Comparison of ENCODE assay signal across 15 cellular contexts in genomic region chr3:126528800-126529541, GRCh38. TPM values are rescaled to one million over a fixed set of nuclear protein-coding genes. Genes with fewer than 3 reads are reported as not detected.
A peak's percentile ranks its signal among the peaks of the same experiment; 100 is the strongest.
DNase-seq lines count a peak whose midpoint lies in the region; ATAC-seq, FAIRE-seq and TF ChIP-seq lines count a peak whose summit lies in the region.
"Had no signal": no experiment of that assay in that cellular context is flagged by ENCODE, and none has a peak within 500 bp of the region (broad histone marks: within the 10 kb centered on the region; RNA-seq: fewer than 3 reads in every experiment).

No MANE protein-coding gene starts in this region.

- POLR2A ChIA-PET in activated CD8-positive, alpha-beta T cell treated with anti-CD3 and anti-CD28 coated beads, Interleukin-2, amount 10 ng/mL, durations not matched to agents 7 days and 5 days (lab: Charles Lee): no interaction called here
- POLR2A ChIA-PET in activated CD8-positive, alpha-beta T cell treated with anti-CD3 and anti-CD28 coated beads for 36 hours (lab: Charles Lee): no interaction called here

- WGBS in body of pancreas, 2 donors: 16 to 30% methylated on average over 11 to 14 of the region's 14 CpGs
- WGBS in aorta, 2 donors: 86 to 88% methylated on average over 14 of the region's 14 CpGs

- CTCF ChIA-PET in activated CD8-positive, alpha-beta T cell treated with anti-CD3 and anti-CD28 coated beads, Interleukin-2, amount 10 ng/mL, durations not matched to agents 7 days and 5 days (lab: Charles Lee): no interaction called here
- CTCF ChIA-PET in activated CD8-positive, alpha-beta T cell treated with anti-CD3 and anti-CD28 coated beads for 36 hours (lab: Charles Lee): no interaction called here

- H3K4me1 ChIP-seq in body of pancreas: peaks cover 25% of the 10 kb centered on the region
- H3K4me1 ChIP-seq in aorta (ENCODE audit: control insufficient read depth in 1 of 2, insufficient read depth in 2 of 2, low read length in 2 of 2): no peaks in the 10 kb centered on the region

- peaks cover 21% of the 10 kb centered on the region for H3K27me3 Mint-ChIP-seq in activated CD8-positive, alpha-beta T cell treated with anti-CD3 and anti-CD28 coated beads, Interleukin-2, amount 10 ng/mL, durations not matched to agents 7 days and 5 days (ENCODE audit: low read depth)
- H3K27me3 Mint-ChIP-seq in activated CD8-positive, alpha-beta T cell treated with anti-CD3 and anti-CD28 coated beads for 36 hours: peaks cover 4% of the 10 kb centered on the region

- H3K9me3 ChIP-seq in body of pancreas: no peaks in the 10 kb centered on the region
- no peaks in the 10 kb centered on the region for H3K9me3 ChIP-seq in aorta (ENCODE audit: control insufficient read depth, low read length)
- H3K9me3 ChIP-seq: transverse colon had no signal

- peaks cover 3% of the 10 kb centered on the region for H3K4me1 Mint-ChIP-seq in activated CD8-positive, alpha-beta T cell treated with anti-CD3 and anti-CD28 coated beads, Interleukin-2, amount 10 ng/mL, durations not matched to agents 7 days and 5 days (ENCODE audit: low read depth)
- no peaks in the 10 kb centered on the region for H3K4me1 Mint-ChIP-seq in activated CD8-positive, alpha-beta T cell treated with anti-CD3 and anti-CD28 coated beads for 36 hours (ENCODE audit: low read depth)

- intact Hi-C loops in activated CD8-positive, alpha-beta T cell treated with anti-CD3 and anti-CD28 coated beads for 36 hours (cut with micrococcal nuclease): no loop called here
- intact Hi-C loops in body of pancreas (cut with DNase I): loop anchor here (10.0 kb wide), 1 partner anchor 926 kb away; no protein-coding TSS in a partner anchor
- intact Hi-C loops in aorta (cut with DNase I): loop anchor here in 1 of 2 donors (10.0 kb wide), 1 partner anchor 1016 kb away; no protein-coding TSS in a partner anchor

- DNase-seq in activated CD8-positive, alpha-beta T cell treated with anti-CD3 and anti-CD28 coated beads, Interleukin-2, amount 10 ng/mL, durations not matched to agents 7 days and 5 days: no peak
- DNase-seq in activated CD8-positive, alpha-beta T cell treated with anti-CD3 and anti-CD28 coated beads for 36 hours: no peak
- DNase-seq in body of pancreas (peak; percentile 54 to 75 (median 61)), kidney epithelial cell (ENCODE audit: low read depth) (peak; percentile 48), aorta (peak; percentile 26 to 57), ecto neural progenitor cell (ENCODE audit: low spot score) (no peak), GM12891 (ENCODE audit: insufficient read length, low spot score) (no peak)
- DNase-seq: retina, transverse colon had no signal

- H3K9me3 Mint-ChIP-seq in activated CD8-positive, alpha-beta T cell treated with anti-CD3 and anti-CD28 coated beads, Interleukin-2, amount 10 ng/mL, durations not matched to agents 7 days and 5 days (ENCODE audit: insufficient read depth): no peaks in the 10 kb centered on the region
- H3K9me3 Mint-ChIP-seq in activated CD8-positive, alpha-beta T cell treated with anti-CD3 and anti-CD28 coated beads for 36 hours: no peaks in the 10 kb centered on the region
- H3K9me3 Mint-ChIP-seq: T-helper 1 cell treated with Interleukin-12 subunit alpha and Interleukin-12 subunit beta and Interleukin-4 antibody, amounts not matched to agents 30 μg/mL and 1 μg/mL, for 36 hours had no signal

- no peak for FAIRE-seq in GM12891 (lab: Jason Lieb, UNC)

- TF ChIP-seq POLR2A in body of pancreas (IDR thresholded peaks at IDR 0.05) (no peak), GM12891 (IDR thresholded peaks at IDR 0.05; ENCODE audit: low read depth, low read length) (no peak)

- H3K27me3 ChIP-seq in body of pancreas: no peaks in the 10 kb centered on the region
- H3K27me3 ChIP-seq in kidney epithelial cell (ENCODE audit: control insufficient read depth, insufficient read depth, low read length): peaks cover 26% of the 10 kb centered on the region
- H3K27me3 ChIP-seq in aorta (ENCODE audit: control insufficient read depth in 1 of 2, insufficient read depth in 2 of 2, low read length in 1 of 2): no peaks in the 10 kb centered on the region

- H3K27ac Mint-ChIP-seq in activated CD8-positive, alpha-beta T cell treated with anti-CD3 and anti-CD28 coated beads, Interleukin-2, amount 10 ng/mL, durations not matched to agents 7 days and 5 days: peak overlapping the region; percentile 49
- H3K27ac Mint-ChIP-seq in activated CD8-positive, alpha-beta T cell treated with anti-CD3 and anti-CD28 coated beads for 36 hours: no peak overlapping the region
- H3K27ac Mint-ChIP-seq: T-helper 1 cell treated with Interleukin-12 subunit alpha and Interleukin-12 subunit beta and Interleukin-4 antibody, amounts not matched to agents 30 μg/mL and 1 μg/mL, for 36 hours had no signal

- no peak overlapping the region for H3K4me3 Mint-ChIP-seq in activated CD8-positive, alpha-beta T cell treated with anti-CD3 and anti-CD28 coated beads, Interleukin-2, amount 10 ng/mL, durations not matched to agents 7 days and 5 days
- H3K4me3 Mint-ChIP-seq in activated CD8-positive, alpha-beta T cell treated with anti-CD3 and anti-CD28 coated beads for 36 hours: no peak overlapping the region
- H3K4me3 Mint-ChIP-seq: T-helper 1 cell treated with Interleukin-12 subunit alpha and Interleukin-12 subunit beta and Interleukin-4 antibody, amounts not matched to agents 30 μg/mL and 1 μg/mL, for 36 hours had no signal

- peak overlapping the region in 3 of 4 donors; percentile 36 to 51 (median 42) for H3K27ac ChIP-seq in body of pancreas
- no peak overlapping the region for H3K27ac ChIP-seq in aorta (ENCODE audit: low read depth in 1 of 2, low read length in 2 of 2)
- H3K27ac ChIP-seq: epithelial cell of prostate had no signal

- no peak for TF ChIP-seq CTCF in activated CD8-positive, alpha-beta T cell treated with anti-CD3 and anti-CD28 coated beads for 36 hours (IDR thresholded peaks at IDR 0.05)
- TF ChIP-seq CTCF in body of pancreas (IDR thresholded peaks at IDR 0.05) (peak in 4 of 7 experiments; percentile 24 to 54 (median 44)), kidney epithelial cell (IDR thresholded peaks at IDR 0.05; ENCODE audit: insufficient read depth, low read length, poor library complexity, severe bottlenecking) (peak; percentile 26)

- no peaks in the 10 kb centered on the region for H3K36me3 Mint-ChIP-seq in activated CD8-positive, alpha-beta T cell treated with anti-CD3 and anti-CD28 coated beads, Interleukin-2, amount 10 ng/mL, durations not matched to agents 7 days and 5 days (ENCODE audit: low read depth)
- no peaks in the 10 kb centered on the region for H3K36me3 Mint-ChIP-seq in activated CD8-positive, alpha-beta T cell treated with anti-CD3 and anti-CD28 coated beads for 36 hours (ENCODE audit: low read depth)

- no peak for ATAC-seq in activated CD8-positive, alpha-beta T cell treated with anti-CD3 and anti-CD28 coated beads, Interleukin-2, amount 10 ng/mL, durations not matched to agents 7 days and 5 days
- no peak for ATAC-seq in activated CD8-positive, alpha-beta T cell treated with anti-CD3 and anti-CD28 coated beads for 36 hours
- peak; percentile 88 for ATAC-seq in body of pancreas
- no peak for ATAC-seq in aorta (ENCODE audit: low FRiP score)
- no peak for ATAC-seq in HG02798 (IDR thresholded peaks at IDR 0.05; ENCODE audit: poor library complexity, unreplicated experiment)

- H3K36me3 ChIP-seq in body of pancreas (replicated peaks in 1 of 2; ENCODE audit: insufficient read depth in 1 of 2, low read depth in 2 of 2): no peaks in the 10 kb centered on the region
- H3K36me3 ChIP-seq in kidney epithelial cell (ENCODE audit: control insufficient read depth, insufficient read depth, low read length): no peaks in the 10 kb centered on the region
- H3K36me3 ChIP-seq in aorta (ENCODE audit: control insufficient read depth in 1 of 2, insufficient read depth in 2 of 2, low read length in 1 of 2): no peaks in the 10 kb centered on the region
- H3K36me3 ChIP-seq: transverse colon had no signal

- H3K4me3 ChIP-seq in body of pancreas (no peak overlapping the region), kidney epithelial cell (ENCODE audit: low read depth, low read length) (no peak overlapping the region), aorta (ENCODE audit: low read length in 2 of 2) (no peak overlapping the region)
- H3K4me3 ChIP-seq: lung, transverse colon had no signal

TF ChIP-seq in GM12891, 5 proteins besides CTCF, POLR2A, EP300 and RAD21:
- TF ChIP-seq POLR2AphosphoS5 (IDR thresholded peaks at IDR 0.05; ENCODE audit: low read depth, low read length): no peak

RNA-seq across cellular contexts. Expression of gene CHST13, which starts 5.0 kb away (rescaled TPM):
- total RNA-seq in activated CD8-positive, alpha-beta T cell treated with anti-CD3 and anti-CD28 coated beads, Interleukin-2, amount 10 ng/mL, durations not matched to agents 7 days and 5 days: not detected
- not detected for total RNA-seq in activated CD8-positive, alpha-beta T cell treated with anti-CD3 and anti-CD28 coated beads for 36 hours
- total RNA-seq in body of pancreas (1 to 10 TPM in 1 of 2 donors, not detected in 1; 2.3 TPM), kidney epithelial cell (1.1 TPM in 1 of 2 replicates, not detected in the other), aorta (under 1 TPM; 0.33 to 0.55 TPM)
- not detected for polyA plus RNA-seq in aorta
- not detected for polyA plus RNA-seq in GM12891 (2012; ENCODE audit: low read depth, missing spikeins)
- total RNA-seq: A172; activated CD8-positive, alpha-beta memory T cell treated with anti-CD3 and anti-CD28 coated beads for 36 hours had no signal

RNA-seq across cellular contexts. Expression of gene UROC1, which starts 11.4 kb away (rescaled TPM):
- total RNA-seq in activated CD8-positive, alpha-beta T cell treated with anti-CD3 and anti-CD28 coated beads, Interleukin-2, amount 10 ng/mL, durations not matched to agents 7 days and 5 days: under 1 TPM in 1 of 2 experiments, not detected in 1; 0.13 TPM
- not detected for total RNA-seq in activated CD8-positive, alpha-beta T cell treated with anti-CD3 and anti-CD28 coated beads for 36 hours
- total RNA-seq in body of pancreas: not detected
- total RNA-seq in kidney epithelial cell: not detected in 2 replicates
- total RNA-seq in aorta: not detected
- polyA plus RNA-seq in aorta: not detected
- polyA plus RNA-seq in GM12891 (2012; ENCODE audit: low read depth, missing spikeins): not detected
- total RNA-seq: A172; activated CD8-positive, alpha-beta memory T cell treated with anti-CD3 and anti-CD28 coated beads for 36 hours; transverse colon had no signal

RNA-seq across cellular contexts. Expression of gene C3orf22, which starts 29.8 kb away (rescaled TPM):
- total RNA-seq in activated CD8-positive, alpha-beta T cell treated with anti-CD3 and anti-CD28 coated beads, Interleukin-2, amount 10 ng/mL, durations not matched to agents 7 days and 5 days: not detected
- total RNA-seq in activated CD8-positive, alpha-beta T cell treated with anti-CD3 and anti-CD28 coated beads for 36 hours: not detected
- not detected for total RNA-seq in body of pancreas
- total RNA-seq in kidney epithelial cell: not detected in 2 replicates
- not detected for total RNA-seq in aorta
- polyA plus RNA-seq in aorta: not detected
- polyA plus RNA-seq in GM12891 (2012; ENCODE audit: low read depth, missing spikeins): not detected
- total RNA-seq: A172; activated CD8-positive, alpha-beta memory T cell treated with anti-CD3 and anti-CD28 coated beads for 36 hours; transverse colon had no signal
- polyA plus RNA-seq: lung had no signal

RNA-seq across cellular contexts. Expression of gene ZXDC, which starts 53.3 kb away (rescaled TPM):
- total RNA-seq in activated CD8-positive, alpha-beta T cell treated with anti-CD3 and anti-CD28 coated beads, Interleukin-2, amount 10 ng/mL, durations not matched to agents 7 days and 5 days: 10 to 100 TPM; 26.6 to 27.3 TPM
- 10 to 100 TPM; 27.8 to 29.8 TPM for total RNA-seq in activated CD8-positive, alpha-beta T cell treated with anti-CD3 and anti-CD28 coated beads for 36 hours
- total RNA-seq in body of pancreas (10 to 100 TPM; 33.9 to 39.4 TPM), kidney epithelial cell (38.4 and 39.4 TPM in 2 replicates), aorta (10 to 100 TPM; 35.7 to 37.5 TPM)
- polyA plus RNA-seq in aorta: 10 to 100 TPM in 1 of 2 donors, 1 to 10 TPM in 1; 4.4 to 15.9 TPM
- polyA plus RNA-seq in GM12891 (2012; ENCODE audit: low read depth, missing spikeins): 6.2 TPM

Comparison
In these comparisons a context has a peak if more than half of its experiments do, and no peak if none do; other contexts are left out.
1. DNase-seq: peak in body of pancreas (4 of 4), kidney epithelial cell (single experiment) and aorta (2 of 2); none in activated CD8-positive, alpha-beta T cell treated with anti-CD3 and anti-CD28 coated beads, Interleukin-2, amount 10 ng/mL, durations not matched to agents 7 days and 5 days (single experiment), activated CD8-positive, alpha-beta T cell treated with anti-CD3 and anti-CD28 coated beads for 36 hours (single experiment), ecto neural progenitor cell (single experiment) and GM12891 (single experiment).
2. H3K27ac ChIP-seq: peak in body of pancreas (3 of 4); none in aorta (0 of 2).